In the genomic region with DNA sequence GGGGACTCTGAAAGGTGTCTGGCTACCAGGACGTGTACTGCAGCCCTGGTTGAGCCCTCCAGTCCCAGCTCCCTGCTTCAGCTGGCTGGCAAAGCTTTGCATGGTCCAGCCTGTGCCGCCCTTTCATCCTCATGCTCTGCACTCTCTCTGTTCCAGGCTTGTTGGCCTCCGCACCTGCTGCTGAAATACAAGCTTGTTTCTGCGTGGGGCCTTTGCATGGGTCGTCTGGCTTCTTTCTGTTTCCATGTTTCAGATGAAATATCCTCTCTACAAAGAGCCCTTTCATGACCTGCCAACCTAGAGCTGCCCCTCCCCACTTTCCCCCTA, we compare ENCODE assay signal across 28 cellular contexts. TPM values are rescaled to one million over a fixed set of nuclear protein-coding genes. Genes with fewer than 3 reads are reported as not detected.
DNase-seq lines count a peak whose midpoint lies in the region; ATAC-seq and TF ChIP-seq lines count a peak whose summit lies in the region.
"Had no signal": no experiment of that assay in that cellular context is flagged by ENCODE, and none has a peak within 500 bp of the region (broad histone marks: within the 10 kb centered on the region; RNA-seq: fewer than 3 reads in every experiment).

No MANE protein-coding gene starts in this region.

- H3K4me3 ChIP-seq in mammary epithelial cell (replicated peaks in 1 of 3; ENCODE audit: insufficient read depth in 1 of 3, low read depth in 2 of 3, low read length in 3 of 3), result no peak overlapping the region
- H3K4me3 ChIP-seq in tibial nerve, result no peak overlapping the region
- H3K4me3 ChIP-seq: A549, coronary artery, GM23248, right atrium auricular region had no signal

- no peak overlapping the region for H3K9ac ChIP-seq in mammary epithelial cell (ENCODE audit: insufficient read depth, low read length)
- H3K9ac ChIP-seq: GM23248 had no signal

- BruUV-seq in MCF 10A (replicated peaks; lab: Mats Ljungman, UMichigan), result no TSS peak
- no TSS peak for BruUV-seq in mammary epithelial cell (replicated peaks; lab: Mats Ljungman, UMichigan)

- intact Hi-C loops in MCF 10A (cut with micrococcal nuclease) (no loop called here), mammary epithelial cell (cut with micrococcal nuclease) (no loop called here)

- no peak for TF ChIP-seq POLR2A in tibial nerve (IDR thresholded peaks at IDR 0.05)

- no peaks in the 10 kb centered on the region for H3K9me3 Mint-ChIP-seq in MCF 10A (ENCODE audit: unreplicated experiment)
- no peaks in the 10 kb centered on the region for H3K9me3 Mint-ChIP-seq in activated CD8-positive, alpha-beta memory T cell treated with anti-CD3 and anti-CD28 coated beads, Interleukin-2, amount 10 ng/mL, durations not matched to agents 7 days and 5 days (ENCODE audit: low read depth)
- no peaks in the 10 kb centered on the region for H3K9me3 Mint-ChIP-seq in chondrocyte (ENCODE audit: low read depth)
- H3K9me3 Mint-ChIP-seq: activated B cell treated with CpG ODN at 0.5 μM for 24 hours; memory B cell; naive B cell; stimulated activated naive CD8-positive, alpha-beta T cell treated with anti-CD3 and anti-CD28 coated beads, Interleukin-15, amount 100 ng/mL, for 72 hours had no signal

- POLR2A ChIA-PET in MCF 10A (lab: Yijun Ruan, JAX), result interaction anchor here (0.5 to 1.2 kb wide), 3 partner anchors 10 to 69 kb away, joined by 3 to 5 read pairs (median 5); no protein-coding TSS in a partner anchor

- H3K27me3 ChIP-seq in mammary epithelial cell (ENCODE audit: insufficient read depth, low read length) (no peaks in the 10 kb centered on the region), tibial nerve (no peaks in the 10 kb centered on the region)
- H3K27me3 ChIP-seq: brain microvascular endothelial cell, right atrium auricular region had no signal

- in situ Hi-C loops in mammary epithelial cell (cut with MboI; ENCODE audit: low sequenced_read_pairs in 2 of 2), result no loop called here

- H3K27me3 Mint-ChIP-seq in MCF 10A (ENCODE audit: insufficient read depth, unreplicated experiment), result no peaks in the 10 kb centered on the region
- H3K27me3 Mint-ChIP-seq in activated CD8-positive, alpha-beta memory T cell treated with anti-CD3 and anti-CD28 coated beads, Interleukin-2, amount 10 ng/mL, durations not matched to agents 7 days and 5 days, result no peaks in the 10 kb centered on the region
- H3K27me3 Mint-ChIP-seq in chondrocyte (ENCODE audit: low read depth), result no peaks in the 10 kb centered on the region
- H3K27me3 Mint-ChIP-seq: activated B cell treated with CpG ODN at 0.5 μM for 24 hours; B cell; stimulated activated naive CD8-positive, alpha-beta T cell treated with anti-CD3 and anti-CD28 coated beads, Interleukin-15, amount 100 ng/mL, for 72 hours had no signal

- H3K36me3 Mint-ChIP-seq in MCF 10A (ENCODE audit: insufficient read depth, unreplicated experiment) (no peaks in the 10 kb centered on the region), chondrocyte (ENCODE audit: low read depth) (no peaks in the 10 kb centered on the region)
- H3K36me3 Mint-ChIP-seq in activated CD8-positive, alpha-beta memory T cell treated with anti-CD3 and anti-CD28 coated beads, Interleukin-2, amount 10 ng/mL, durations not matched to agents 7 days and 5 days, result no peaks in the 10 kb centered on the region
- H3K36me3 Mint-ChIP-seq: memory B cell, naive B cell had no signal

- CTCF ChIA-PET in MCF 10A (lab: Yijun Ruan, JAX) (interaction anchor here (0.6 to 0.8 kb wide), 2 partner anchors 69 to 393 kb away, joined by 3 to 6 read pairs; no protein-coding TSS in a partner anchor), mammary epithelial cell (lab: Charles Lee; ENCODE audit: low non-redundant PET) (no interaction called here)
- CTCF ChIA-PET in activated CD8-positive, alpha-beta memory T cell treated with anti-CD3 and anti-CD28 coated beads, Interleukin-2, amount 10 ng/mL, durations not matched to agents 7 days and 5 days (lab: Charles Lee), result interaction anchor here (0.8 to 1.1 kb wide), 2 partner anchors 10 to 70 kb away, joined by 3 read pairs; no protein-coding TSS in a partner anchor

- DNase-seq in MCF 10A (ENCODE audit: unreplicated experiment), result no peak
- no peak for DNase-seq in mammary epithelial cell
- DNase-seq in islet precursor cell, result peak; percentile 26
- DNase-seq in putamen (ENCODE audit: low spot score), result peak; percentile 58
- DNase-seq in tibial nerve (ENCODE audit: low spot score in 2 of 2), result no peak
- no peak for DNase-seq in activated CD8-positive, alpha-beta memory T cell treated with anti-CD3 and anti-CD28 coated beads, Interleukin-2, amount 10 ng/mL, durations not matched to agents 7 days and 5 days
- DNase-seq in activated CD8-positive, alpha-beta memory T cell treated with anti-CD3 and anti-CD28 coated beads for 24 hours, result no peak
- DNase-seq in chondrocyte (ENCODE audit: low spot score), result no peak
- DNase-seq: activated B cell treated with CpG ODN at 0.5 μM for 24 hours; activated CD4-positive, alpha-beta T cell treated with anti-CD3 and anti-CD28 coated beads, Interleukin-2, amount 50 U/mL, for 4 hours; brain microvascular endothelial cell; GF-D8; GM23248; KG1; kidney; MV-4-11; naive B cell; NCI-H1694 treated with DMSO at 0.1 percent for 48 hours; NCI-H2171; NCI-H510A treated with DMSO at 0.1 percent for 48 hours; SHP77; stimulated activated naive CD8-positive, alpha-beta T cell treated with anti-CD3 and anti-CD28 coated beads, Interleukin-15, amount 100 ng/mL, for 72 hours; T1000 had no signal

- H3K27ac ChIP-seq in mammary epithelial cell (ENCODE audit: insufficient read depth, low read depth, low read length) (no peak overlapping the region), tibial nerve (peak overlapping the region; percentile 68 to 93 (median 90))
- H3K27ac ChIP-seq: A549, brain microvascular endothelial cell, GM23248, right atrium auricular region had no signal

- dilution Hi-C loops in mammary epithelial cell (cut with HindIII; ENCODE audit: low sequenced_read_pairs), result loop anchor here (5.0 kb wide), 2 partner anchors 45 to 75 kb away; partner anchors contain the start of gene TSPAN15

- no peaks in the 10 kb centered on the region for H3K79me2 ChIP-seq in mammary epithelial cell (ENCODE audit: insufficient read depth, low read length)

- no peak for ATAC-seq in activated CD8-positive, alpha-beta memory T cell treated with anti-CD3 and anti-CD28 coated beads, Interleukin-2, amount 10 ng/mL, durations not matched to agents 7 days and 5 days
- ATAC-seq: A549; stimulated activated naive CD8-positive, alpha-beta T cell treated with anti-CD3 and anti-CD28 coated beads, Interleukin-15, amount 100 ng/mL, for 72 hours had no signal

- no peak overlapping the region for H2AFZ ChIP-seq in mammary epithelial cell (ENCODE audit: low read depth, low read length)
- H2AFZ ChIP-seq: GM23248 had no signal

- H3K36me3 ChIP-seq in mammary epithelial cell (ENCODE audit: insufficient read depth, low read length) (no peaks in the 10 kb centered on the region), tibial nerve (peaks cover 0 to 8% (median 0%) of the 10 kb centered on the region in 3 donors)
- H3K36me3 ChIP-seq: brain microvascular endothelial cell, right atrium auricular region had no signal

- no peaks in the 10 kb centered on the region for H4K20me1 ChIP-seq in mammary epithelial cell (ENCODE audit: insufficient read depth, low read length)

- H3K4me3 Mint-ChIP-seq in MCF 10A (ENCODE audit: unreplicated experiment) (no peak overlapping the region), chondrocyte (ENCODE audit: unreplicated experiment) (no peak overlapping the region)
- no peak overlapping the region for H3K4me3 Mint-ChIP-seq in activated CD8-positive, alpha-beta memory T cell treated with anti-CD3 and anti-CD28 coated beads, Interleukin-2, amount 10 ng/mL, durations not matched to agents 7 days and 5 days
- H3K4me3 Mint-ChIP-seq: activated B cell treated with CpG ODN at 0.5 μM for 24 hours; B cell; memory B cell; naive B cell; stimulated activated naive CD8-positive, alpha-beta T cell treated with anti-CD3 and anti-CD28 coated beads, Interleukin-15, amount 100 ng/mL, for 72 hours had no signal

- 60% methylated on average over 5 of the region's 5 CpGs for WGBS in mammary epithelial cell (ENCODE audit: low coverage, missing lambda C conversion rate)
- 36 to 49% methylated on average over 5 of the region's 5 CpGs for WGBS in tibial nerve, 2 donors

- peak overlapping the region; percentile 32 for H3K27ac Mint-ChIP-seq in MCF 10A (ENCODE audit: low read depth, unreplicated experiment)
- H3K27ac Mint-ChIP-seq in activated CD8-positive, alpha-beta memory T cell treated with anti-CD3 and anti-CD28 coated beads, Interleukin-2, amount 10 ng/mL, durations not matched to agents 7 days and 5 days, result no peak overlapping the region
- H3K27ac Mint-ChIP-seq in chondrocyte (ENCODE audit: unreplicated experiment), result no peak overlapping the region
- H3K27ac Mint-ChIP-seq: activated B cell treated with CpG ODN at 0.5 μM for 24 hours; B cell; memory B cell; naive B cell; stimulated activated naive CD8-positive, alpha-beta T cell treated with anti-CD3 and anti-CD28 coated beads, Interleukin-15, amount 100 ng/mL, for 72 hours had no signal

- H3K4me1 ChIP-seq in mammary epithelial cell (ENCODE audit: insufficient read depth, low read length), result no peaks in the 10 kb centered on the region
- H3K4me1 ChIP-seq in tibial nerve, result peaks cover 0 to 81% (median 43%) of the 10 kb centered on the region in 4 donors
- H3K4me1 ChIP-seq: right atrium auricular region had no signal

- TF ChIP-seq CTCF in MCF 10A (IDR thresholded peaks at IDR 0.05; ENCODE audit: unreplicated experiment), result no peak
- no peak for TF ChIP-seq CTCF in mammary epithelial cell (conservative IDR thresholded peaks at IDR 0.05 in 1 of 2, IDR thresholded peaks at IDR 0.05 in 1 of 2; ENCODE audit: extremely low read depth in 1 of 2, insufficient read depth in 1 of 2, low read depth in 1 of 2, low read length in 2 of 2)
- no peak for TF ChIP-seq CTCF in tibial nerve (IDR thresholded peaks at IDR 0.05)
- no peak for TF ChIP-seq CTCF in chondrocyte (IDR thresholded peaks at IDR 0.05)

- peaks cover 8% of the 10 kb centered on the region for H3K4me1 Mint-ChIP-seq in MCF 10A (ENCODE audit: insufficient read depth, unreplicated experiment)
- peaks cover 3% of the 10 kb centered on the region for H3K4me1 Mint-ChIP-seq in activated CD8-positive, alpha-beta memory T cell treated with anti-CD3 and anti-CD28 coated beads, Interleukin-2, amount 10 ng/mL, durations not matched to agents 7 days and 5 days
- H3K4me1 Mint-ChIP-seq in chondrocyte (ENCODE audit: low read depth), result peaks cover 17% of the 10 kb centered on the region
- H3K4me1 Mint-ChIP-seq: activated B cell treated with CpG ODN at 0.5 μM for 24 hours, B cell, memory B cell, naive B cell had no signal

- no peak overlapping the region for H3K4me2 ChIP-seq in mammary epithelial cell (ENCODE audit: insufficient read depth, low read depth, low read length)
- H3K4me2 ChIP-seq: A549 had no signal

- TF ChIP-seq EP300 in tibial nerve (IDR thresholded peaks at IDR 0.05), result peak in 1 of 2 donors; percentile 17

- H3K9me3 ChIP-seq in mammary epithelial cell (replicated peaks; ENCODE audit: insufficient read depth, low read length) (no peaks in the 10 kb centered on the region), tibial nerve (no peaks in the 10 kb centered on the region)
- H3K9me3 ChIP-seq: A549, right atrium auricular region had no signal

RNA-seq across cellular contexts. Expression of gene TSPAN15, which starts 45.9 kb away (rescaled TPM):
- 0.52 and 0.54 TPM in 2 replicates for total RNA-seq in MCF 10A (2022)
- total RNA-seq in mammary epithelial cell, result 1 to 10 TPM in 1 of 2 donors, under 1 TPM in 1; 0.64 to 1.5 TPM
- polyA plus RNA-seq in mammary epithelial cell, result 1.8 TPM
- polyA minus RNA-seq in mammary epithelial cell, result not detected
- 100 to 1,000 TPM in 1 of 4 donors, 10 to 100 TPM in 3; 46.9 to 117 (median 92.7) TPM for total RNA-seq in tibial nerve
- total RNA-seq in activated CD8-positive, alpha-beta memory T cell treated with anti-CD3 and anti-CD28 coated beads, Interleukin-2, amount 10 ng/mL, durations not matched to agents 7 days and 5 days, result 1 to 10 TPM; 2.5 to 4.2 TPM
- total RNA-seq in chondrocyte, result 1.7 to 11.1 TPM (median 8.9 TPM) in 3 replicates
- total RNA-seq: GM23248 had no signal

Comparison
In these comparisons a context has a peak if more than half of its experiments do, and no peak if none do; other contexts are left out.
1. DNase-seq: peak in islet precursor cell (single experiment) and putamen (single experiment); none in MCF 10A (single experiment), mammary epithelial cell (single experiment), tibial nerve (0 of 2), activated CD8-positive, alpha-beta memory T cell treated with anti-CD3 and anti-CD28 coated beads, Interleukin-2, amount 10 ng/mL, durations not matched to agents 7 days and 5 days (single experiment), activated CD8-positive, alpha-beta memory T cell treated with anti-CD3 and anti-CD28 coated beads for 24 hours (single experiment) and chondrocyte (single experiment).